In genomic region chr2:146874260-146874658, GRCh38 we compare ENCODE assay signal across 13 cellular contexts.
DNase-seq lines count a peak whose midpoint lies in the region; ATAC-seq and TF ChIP-seq lines count a peak whose summit lies in the region.
"Had no signal": no experiment of that assay in that cellular context is flagged by ENCODE, and none has a peak within 500 bp of the region (broad histone marks: within the 10 kb centered on the region; RNA-seq: fewer than 3 reads in every experiment).

No MANE protein-coding gene starts in this region.

- H3K4me3 ChIP-seq in cardiac fibroblast (replicated peaks in 1 of 2; ENCODE audit: low read depth in 2 of 2, low read length in 2 of 2) = no peak overlapping the region
- H3K4me3 ChIP-seq: upper lobe of left lung had no signal

- H3K4me1 Mint-ChIP-seq in stimulated activated effector memory CD8-positive, alpha-beta T cell treated with anti-CD3 and anti-CD28 coated beads, Interleukin-12 subunit alpha, Interleukin-12 subunit beta, amount 100 ng/mL, for 72 hours = no peaks in the 10 kb centered on the region
- H3K4me1 Mint-ChIP-seq: IgD-negative memory B cell; naive thymus-derived CD8-positive, alpha-beta T cell had no signal

- peak; percentile 0 for DNase-seq in EH (ENCODE audit: low read depth)
- peak; percentile 18 for DNase-seq in NAMALWA (ENCODE audit: low spot score)
- DNase-seq in cardiac fibroblast (ENCODE audit: low read depth in 2 of 2) = peak; percentile 65 to 77
- peak; percentile 86 to 95 for DNase-seq in lung microvascular endothelial cell (ENCODE audit: low read depth in 2 of 2)
- DNase-seq in erythroblast (lab: John Stamatoyannopoulos, UW) = no peak
- no peak for DNase-seq in COLO668 (lab: John Stamatoyannopoulos, UW; ENCODE audit: unreplicated experiment)
- no peak for DNase-seq in stimulated activated effector memory CD8-positive, alpha-beta T cell treated with anti-CD3 and anti-CD28 coated beads, Interleukin-12 subunit alpha, Interleukin-12 subunit beta, amount 100 ng/mL, for 72 hours (ENCODE audit: low spot score in 2 of 2)
- DNase-seq: naive thymus-derived CD8-positive, alpha-beta T cell; stimulated activated CD4-positive, alpha-beta T cell treated with anti-CD3 and anti-CD28 coated beads, Interleukin-4, amount 100 ng/mL, for 4 hours had no signal

- H3K4me3 Mint-ChIP-seq in stimulated activated effector memory CD8-positive, alpha-beta T cell treated with anti-CD3 and anti-CD28 coated beads, Interleukin-12 subunit alpha, Interleukin-12 subunit beta, amount 100 ng/mL, for 72 hours = no peak overlapping the region
- H3K4me3 Mint-ChIP-seq: activated naive CD8-positive, alpha-beta T cell; IgD-negative memory B cell; naive thymus-derived CD8-positive, alpha-beta T cell had no signal

- TF ChIP-seq CTCF in cardiac fibroblast (IDR thresholded peaks at IDR 0.05; ENCODE audit: low read depth, low read length) = no peak

- H3K9me3 Mint-ChIP-seq in stimulated activated effector memory CD8-positive, alpha-beta T cell treated with anti-CD3 and anti-CD28 coated beads, Interleukin-12 subunit alpha, Interleukin-12 subunit beta, amount 100 ng/mL, for 72 hours = no peaks in the 10 kb centered on the region

- H3K36me3 Mint-ChIP-seq in stimulated activated effector memory CD8-positive, alpha-beta T cell treated with anti-CD3 and anti-CD28 coated beads, Interleukin-12 subunit alpha, Interleukin-12 subunit beta, amount 100 ng/mL, for 72 hours = no peaks in the 10 kb centered on the region
- H3K36me3 Mint-ChIP-seq: activated naive CD8-positive, alpha-beta T cell; IgD-negative memory B cell; naive thymus-derived CD8-positive, alpha-beta T cell had no signal

- no peak for ATAC-seq in GM21447 (IDR thresholded peaks at IDR 0.05; ENCODE audit: unreplicated experiment)
- no peak for ATAC-seq in stimulated activated effector memory CD8-positive, alpha-beta T cell treated with anti-CD3 and anti-CD28 coated beads, Interleukin-12 subunit alpha, Interleukin-12 subunit beta, amount 100 ng/mL, for 72 hours
- ATAC-seq: naive thymus-derived CD8-positive, alpha-beta T cell had no signal

- no peak for TF ChIP-seq POLR2A in erythroblast (IDR thresholded peaks at IDR 0.05; ENCODE audit: low read length)

- no peak overlapping the region for H3K27ac Mint-ChIP-seq in stimulated activated effector memory CD8-positive, alpha-beta T cell treated with anti-CD3 and anti-CD28 coated beads, Interleukin-12 subunit alpha, Interleukin-12 subunit beta, amount 100 ng/mL, for 72 hours
- H3K27ac Mint-ChIP-seq: activated naive CD8-positive, alpha-beta T cell; naive thymus-derived CD8-positive, alpha-beta T cell had no signal

Comparison
In these comparisons a context has a peak if more than half of its experiments do, and no peak if none do; other contexts are left out.
1. DNase-seq: peak in EH (single experiment), NAMALWA (single experiment), cardiac fibroblast (2 of 2) and lung microvascular endothelial cell (2 of 2); none in erythroblast (0 of 2), COLO668 (single experiment) and stimulated activated effector memory CD8-positive, alpha-beta T cell treated with anti-CD3 and anti-CD28 coated beads, Interleukin-12 subunit alpha, Interleukin-12 subunit beta, amount 100 ng/mL, for 72 hours (0 of 2).